20 cellular contexts compared by ENCODE assay signal in the genomic region with DNA sequence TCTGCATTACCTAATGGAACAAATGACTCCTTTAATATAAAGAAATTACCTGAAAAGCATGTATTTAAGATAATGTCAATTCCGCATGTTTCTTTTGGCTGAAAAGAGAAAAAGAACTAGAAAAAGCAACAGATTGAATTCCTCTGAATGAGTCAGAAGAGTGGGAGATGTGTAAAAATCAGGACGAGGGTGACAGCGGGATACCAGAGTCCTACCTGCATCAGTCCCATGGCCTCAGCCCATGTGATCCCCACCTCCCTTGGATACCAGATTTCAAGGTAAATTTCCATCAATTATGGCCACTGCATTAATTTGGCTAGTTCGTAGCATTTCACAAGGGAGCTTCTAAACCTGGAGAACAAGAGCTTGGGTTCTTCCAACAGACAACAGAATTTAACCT. TPM values are rescaled to one million over a fixed set of nuclear protein-coding genes. Genes with fewer than 3 reads are reported as not detected.
DNase-seq lines count a peak whose midpoint lies in the region; ATAC-seq, FAIRE-seq and TF ChIP-seq lines count a peak whose summit lies in the region.
"Had no signal": no experiment of that assay in that cellular context is flagged by ENCODE, and none has a peak within 500 bp of the region (broad histone marks: within the 10 kb centered on the region; RNA-seq: fewer than 3 reads in every experiment).

No MANE protein-coding gene starts in this region.

- no peaks in the 10 kb centered on the region for H3K36me3 ChIP-seq in trophoblast cell (ENCODE audit: control insufficient read depth in 1 of 2, insufficient read depth in 2 of 2, low read length in 2 of 2)
- H3K36me3 ChIP-seq in kidney (ENCODE audit: control insufficient read depth in 1 of 2, insufficient read depth in 2 of 2, low read length in 2 of 2): no peaks in the 10 kb centered on the region
- H3K36me3 ChIP-seq: BE2C; BLaER1 treated with 17β-estradiol and CSF1 and Interleukin-3, amounts not matched to agents 10 nM and 100 nM; HAP-1 had no signal

- no peak overlapping the region for H4K12ac ChIP-seq in trophoblast cell (ENCODE audit: low read depth, low read length)

- no peak overlapping the region for H2BK120ac ChIP-seq in trophoblast cell (ENCODE audit: insufficient read depth, low read length, poor library complexity)

- no CpG with 5 or more reads among the region's 4 CpGs for WGBS in trophoblast cell (ENCODE audit: extremely low coverage, insufficient coverage, insufficient read length)

- H2BK12ac ChIP-seq in trophoblast cell (ENCODE audit: low read length): no peak overlapping the region

- H3K4ac ChIP-seq in trophoblast cell (ENCODE audit: low read depth, low read length): no peak overlapping the region

- peak; percentile 57 for FAIRE-seq in GM19239 (lab: Jason Lieb, UNC)
- FAIRE-seq in kidney (lab: Jason Lieb, UNC): no peak
- FAIRE-seq: GM12892, H54 had no signal

- H3K9me3 ChIP-seq in trophoblast cell (ENCODE audit: insufficient read depth, low read depth, low read length) (no peaks in the 10 kb centered on the region), kidney (ENCODE audit: control insufficient read depth in 1 of 2, low read length in 2 of 2) (no peaks in the 10 kb centered on the region)
- H3K9me3 ChIP-seq: BE2C, HAP-1 had no signal

- H3K9ac ChIP-seq in trophoblast cell (ENCODE audit: low read length) (no peak overlapping the region), kidney (ENCODE audit: low read length in 2 of 2) (no peak overlapping the region)
- H3K9ac ChIP-seq: BLaER1 treated with 17β-estradiol and CSF1 and Interleukin-3, amounts not matched to agents 10 nM and 100 nM had no signal

- no peak overlapping the region for H3K18ac ChIP-seq in trophoblast cell (ENCODE audit: low read length)

- H4K8ac ChIP-seq in trophoblast cell (ENCODE audit: low read depth, low read length): no peak overlapping the region

- H3K79me2 ChIP-seq in trophoblast cell (ENCODE audit: control insufficient read depth, insufficient read depth, low read length, poor library complexity): no peaks in the 10 kb centered on the region

- H3K4me1 ChIP-seq in trophoblast cell (ENCODE audit: control insufficient read depth in 1 of 2, insufficient read depth in 2 of 2, low read length in 2 of 2) (peaks cover 3 to 4% of the 10 kb centered on the region in 2 experiments), kidney (ENCODE audit: control insufficient read depth in 1 of 2, insufficient read depth in 1 of 2, low read depth in 1 of 2, low read length in 2 of 2) (no peaks in the 10 kb centered on the region)
- H3K4me1 ChIP-seq: BE2C; BLaER1 treated with 17β-estradiol and CSF1 and Interleukin-3, amounts not matched to agents 10 nM and 100 nM; HAP-1 had no signal

- H3K14ac ChIP-seq in trophoblast cell (ENCODE audit: low read length): no peak overlapping the region

- ATAC-seq in SK-N-SH treated with all-trans-retinoic acid at 6 μM for 48 hours: peak; percentile 45
- no peak for ATAC-seq in GM18858 (IDR thresholded peaks at IDR 0.05; ENCODE audit: unreplicated experiment)

- H3K4me3 ChIP-seq in trophoblast cell (ENCODE audit: low read depth, low read length) (no peak overlapping the region), kidney (ENCODE audit: low read length in 2 of 2) (no peak overlapping the region)
- H3K4me3 ChIP-seq: BLaER1 treated with 17β-estradiol and CSF1 and Interleukin-3, amounts not matched to agents 10 nM and 100 nM; HAP-1 had no signal

- H3K27me3 ChIP-seq in trophoblast cell (ENCODE audit: insufficient read depth, low read length): no peaks in the 10 kb centered on the region
- H3K27me3 ChIP-seq: BLaER1 treated with 17β-estradiol and CSF1 and Interleukin-3, amounts not matched to agents 10 nM and 100 nM had no signal

- no peak overlapping the region for H2BK5ac ChIP-seq in trophoblast cell (ENCODE audit: low read depth, low read length, poor library complexity)

- H4K91ac ChIP-seq in trophoblast cell (ENCODE audit: low read depth, low read length): no peak overlapping the region

- TF ChIP-seq CTCF in kidney (IDR thresholded peaks at IDR 0.05; ENCODE audit: borderline replicate concordance, extremely low read depth, insufficient read depth): no peak

- no peak overlapping the region for H2AK5ac ChIP-seq in trophoblast cell (ENCODE audit: low read length)

- no peak for DNase-seq in GM19239 (ENCODE audit: insufficient read length, low spot score)
- peak; percentile 21 to 52 for DNase-seq in trophoblast cell
- no peak for DNase-seq in kidney
- no peak for DNase-seq in cerebellar cortex (ENCODE audit: low spot score)
- DNase-seq: BE2C; Calu3; CD4-positive, alpha-beta T cell; COR-L47; DMS153; DND-41; GOT3; HFFc6 had no signal

- no peak overlapping the region for H3K4me2 ChIP-seq in trophoblast cell (ENCODE audit: low read length)
- H3K4me2 ChIP-seq: BLaER1 treated with 17β-estradiol and CSF1 and Interleukin-3, amounts not matched to agents 10 nM and 100 nM had no signal

- H3K27ac ChIP-seq in trophoblast cell (ENCODE audit: low read depth, low read length) (no peak overlapping the region), kidney (ENCODE audit: low read depth in 2 of 2, low read length in 2 of 2) (no peak overlapping the region)
- H3K27ac ChIP-seq: BLaER1 treated with 17β-estradiol and CSF1 and Interleukin-3, amounts not matched to agents 10 nM and 100 nM had no signal

- no peak overlapping the region for H3K23ac ChIP-seq in trophoblast cell (ENCODE audit: low read length)

- no peak overlapping the region for H2AFZ ChIP-seq in trophoblast cell (ENCODE audit: insufficient read depth, low read length, poor library complexity)

- no peaks in the 10 kb centered on the region for H3K79me1 ChIP-seq in trophoblast cell (ENCODE audit: low read length)

- intact Hi-C loops in kidney (cut with DNase I): no loop called here

TF ChIP-seq in SK-N-SH treated with all-trans-retinoic acid at 6 μM for 48 hours, 23 proteins besides CTCF, POLR2A, EP300 and RAD21 (continues in another document):
- no peak for TF ChIP-seq ZC3H10 (CRISPR knock-in tag; IDR thresholded peaks at IDR 0.05)
- TF ChIP-seq, protein P1, sequence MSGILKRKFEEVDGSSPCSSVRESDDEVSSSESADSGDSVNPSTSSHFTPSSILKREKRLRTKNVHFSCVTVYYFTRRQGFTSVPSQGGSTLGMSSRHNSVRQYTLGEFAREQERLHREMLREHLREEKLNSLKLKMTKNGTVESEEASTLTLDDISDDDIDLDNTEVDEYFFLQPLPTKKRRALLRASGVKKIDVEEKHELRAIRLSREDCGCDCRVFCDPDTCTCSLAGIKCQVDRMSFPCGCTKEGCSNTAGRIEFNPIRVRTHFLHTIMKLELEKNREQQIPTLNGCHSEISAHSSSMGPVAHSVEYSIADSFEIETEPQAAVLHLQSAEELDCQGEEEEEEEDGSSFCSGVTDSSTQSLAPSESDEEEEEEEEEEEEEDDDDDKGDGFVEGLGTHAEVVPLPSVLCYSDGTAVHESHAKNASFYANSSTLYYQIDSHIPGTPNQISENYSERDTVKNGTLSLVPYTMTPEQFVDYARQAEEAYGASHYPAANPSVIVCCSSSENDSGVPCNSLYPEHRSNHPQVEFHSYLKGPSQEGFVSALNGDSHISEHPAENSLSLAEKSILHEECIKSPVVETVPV (CRISPR knock-in tag; IDR thresholded peaks at IDR 0.05): no peak
- TF ChIP-seq TOX (CRISPR knock-in tag; IDR thresholded peaks at IDR 0.05; ENCODE audit: borderline replicate concordance): no peak
- TF ChIP-seq ZNF8 (CRISPR knock-in tag; IDR thresholded peaks at IDR 0.05): no peak
- TF ChIP-seq RARB (CRISPR knock-in tag; IDR thresholded peaks at IDR 0.05): no peak
- no peak for TF ChIP-seq ZNF70 (CRISPR knock-in tag; IDR thresholded peaks at IDR 0.05)
- TF ChIP-seq OSR1 (CRISPR knock-in tag; IDR thresholded peaks at IDR 0.05): no peak
- no peak for TF ChIP-seq TCF4 (CRISPR knock-in tag; IDR thresholded peaks at IDR 0.05; ENCODE audit: borderline replicate concordance)
- TF ChIP-seq, protein P2, sequence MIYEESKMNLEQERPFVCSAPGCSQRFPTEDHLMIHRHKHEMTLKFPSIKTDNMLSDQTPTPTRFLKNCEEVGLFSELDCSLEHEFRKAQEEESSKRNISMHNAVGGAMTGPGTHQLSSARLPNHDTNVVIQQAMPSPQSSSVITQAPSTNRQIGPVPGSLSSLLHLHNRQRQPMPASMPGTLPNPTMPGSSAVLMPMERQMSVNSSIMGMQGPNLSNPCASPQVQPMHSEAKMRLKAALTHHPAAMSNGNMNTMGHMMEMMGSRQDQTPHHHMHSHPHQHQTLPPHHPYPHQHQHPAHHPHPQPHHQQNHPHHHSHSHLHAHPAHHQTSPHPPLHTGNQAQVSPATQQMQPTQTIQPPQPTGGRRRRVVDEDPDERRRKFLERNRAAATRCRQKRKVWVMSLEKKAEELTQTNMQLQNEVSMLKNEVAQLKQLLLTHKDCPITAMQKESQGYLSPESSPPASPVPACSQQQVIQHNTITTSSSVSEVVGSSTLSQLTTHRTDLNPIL (CRISPR knock-in tag; IDR thresholded peaks at IDR 0.05; ENCODE audit: low read depth): no peak
- no peak for TF ChIP-seq BACH2 (CRISPR knock-in tag; IDR thresholded peaks at IDR 0.05; ENCODE audit: borderline replicate concordance)
- TF ChIP-seq SNAI2 (CRISPR knock-in tag; IDR thresholded peaks at IDR 0.05): no peak
- TF ChIP-seq CSDC2 (CRISPR knock-in tag; IDR thresholded peaks at IDR 0.05): no peak
- TF ChIP-seq ZNF565 (CRISPR knock-in tag; conservative IDR thresholded peaks at IDR 0.05; ENCODE audit: low read depth): no peak
- no peak for TF ChIP-seq ZFP30 (CRISPR knock-in tag; IDR thresholded peaks at IDR 0.05)

RNA-seq across cellular contexts. Expression of a gene that starts 10.0 kb away (rescaled TPM):
- 0.78 and 0.82 TPM in 2 replicates for polyA plus RNA-seq in trophoblast cell (2013)
- total RNA-seq in kidney: 35.9 TPM
- 11.6 TPM for polyA plus RNA-seq in kidney (ENCODE audit: insufficient read depth, low read depth, low replicate concordance)
- total RNA-seq: A673; CD4-positive, alpha-beta T cell had no signal
- polyA plus RNA-seq: CD14-positive monocyte had no signal

Comparison
In these comparisons a context has a peak if more than half of its experiments do, and no peak if none do; other contexts are left out.
1. DNase-seq: peak in trophoblast cell (2 of 2); none in GM19239 (single experiment), kidney (single experiment) and cerebellar cortex (single experiment).